ENCODE assay signal across 13 cellular contexts in genomic region chr17:76398523-76399174, GRCh38. TPM values are rescaled to one million over a fixed set of nuclear protein-coding genes. Genes with fewer than 3 reads are reported as not detected.
DNase-seq lines count a peak whose midpoint lies in the region; ATAC-seq and TF ChIP-seq lines count a peak whose summit lies in the region.
"Had no signal": no experiment of that assay in that cellular context is flagged by ENCODE, and none has a peak within 500 bp of the region (broad histone marks: within the 10 kb centered on the region; RNA-seq: fewer than 3 reads in every experiment).

No MANE protein-coding gene starts in this region.

- H3K9me1 ChIP-seq in IMR-90 (ENCODE audit: insufficient read depth, low read length): peaks cover 8% of the 10 kb centered on the region; the same call in 1 of the 2 replicates

- H3K4me3 ChIP-seq in IMR-90 (ENCODE audit: insufficient read depth, low read depth, low read length) (no peak overlapping the region), body of pancreas (no peak overlapping the region)
- no peak overlapping the region for H3K4me3 ChIP-seq in naive thymus-derived CD4-positive, alpha-beta T cell (ENCODE audit: low read length)
- H3K4me3 ChIP-seq: BLaER1, skin epidermis, vagina had no signal

- CTCF ChIA-PET in IMR-90 (lab: Yijun Ruan, JAX): interaction anchor here (0.5 to 1.6 kb wide), 13 partner anchors 10 to 148 kb away, joined by 3 to 9 read pairs (median 4); no protein-coding TSS in a partner anchor
- CTCF ChIA-PET in naive thymus-derived CD4-positive, alpha-beta T cell (lab: Charles Lee): interaction anchor here (0.6 to 3.8 kb wide), 29 partner anchors 10 to 394 kb away, joined by 3 to 73 read pairs (median 4); partner anchors contain the start of genes PRPSAP1 and QRICH2

- H3K9me3 Mint-ChIP-seq in naive thymus-derived CD4-positive, alpha-beta T cell: no peaks in the 10 kb centered on the region
- H3K9me3 Mint-ChIP-seq in progenitor cell of endocrine pancreas (ENCODE audit: low read depth): no peaks in the 10 kb centered on the region

- H3K36me3 ChIP-seq in IMR-90 (ENCODE audit: control insufficient read depth, insufficient read depth, low read length) (peaks cover 77% of the 10 kb centered on the region), body of pancreas (replicated peaks in 1 of 2; ENCODE audit: insufficient read depth in 1 of 2, low read depth in 2 of 2) (peaks cover 6 to 46% of the 10 kb centered on the region in 2 donors)
- peaks cover 0 to 87% (median 11%) of the 10 kb centered on the region in 3 experiments for H3K36me3 ChIP-seq in naive thymus-derived CD4-positive, alpha-beta T cell (ENCODE audit: control insufficient read depth in 2 of 3, insufficient read depth in 3 of 3, low read length in 3 of 3)

- H2AK9ac ChIP-seq in IMR-90 (replicated peaks; ENCODE audit: low read depth, low read length, poor library complexity): no peak overlapping the region

- H3K4me2 ChIP-seq in IMR-90 (ENCODE audit: low read depth, low read length): no peak overlapping the region
- H3K4me2 ChIP-seq: BLaER1 had no signal

- TF ChIP-seq CTCF in IMR-90 (conservative IDR thresholded peaks at IDR 0.05; ENCODE audit: low read depth, low read length): no peak
- TF ChIP-seq CTCF in body of pancreas (IDR thresholded peaks at IDR 0.05): no peak
- no peak for TF ChIP-seq CTCF in progenitor cell of endocrine pancreas (IDR thresholded peaks at IDR 0.05; ENCODE audit: unreplicated experiment)

- H4K20me1 ChIP-seq in IMR-90 (ENCODE audit: insufficient read depth, low read length): peaks cover 4% of the 10 kb centered on the region; the same call in 1 of the 2 replicates

- no peak overlapping the region for H3K14ac ChIP-seq in IMR-90 (replicated peaks; ENCODE audit: low read depth, low read length)

- TF ChIP-seq POLR2A in IMR-90 (IDR thresholded peaks at IDR 0.05; ENCODE audit: low read depth, low read length) (no peak), body of pancreas (IDR thresholded peaks at IDR 0.05) (no peak)

- dilution Hi-C loops in IMR-90 (cut with HindIII; ENCODE audit: low sequenced_read_pairs, unreplicated experiment): no loop called here

- no peaks in the 10 kb centered on the region for H3K27me3 Mint-ChIP-seq in naive thymus-derived CD4-positive, alpha-beta T cell
- H3K27me3 Mint-ChIP-seq in progenitor cell of endocrine pancreas: no peaks in the 10 kb centered on the region
- H3K27me3 Mint-ChIP-seq: activated naive CD8-positive, alpha-beta T cell had no signal

- H3K56ac ChIP-seq in IMR-90 (ENCODE audit: extremely low read depth, insufficient read depth, low read length): no peak overlapping the region

- DNase-seq in Caki2 (ENCODE audit: low read depth): peak; percentile 78
- DNase-seq in IMR-90: no peak
- no peak for DNase-seq in body of pancreas
- DNase-seq in naive thymus-derived CD4-positive, alpha-beta T cell: no peak
- no peak for DNase-seq in NCI-H1048 (lab: John Stamatoyannopoulos, UW)
- no peak for DNase-seq in progenitor cell of endocrine pancreas (ENCODE audit: low spot score, unreplicated experiment)

- H3K4ac ChIP-seq in IMR-90 (ENCODE audit: low read depth, low read length): no peak overlapping the region

- POLR2A ChIA-PET in IMR-90 (lab: Charles Lee; ENCODE audit: unreplicated experiment): no interaction called here
- POLR2A ChIA-PET in naive thymus-derived CD4-positive, alpha-beta T cell (lab: Charles Lee): interaction anchor here (0.6 to 0.9 kb wide), 3 partner anchors 15 to 732 kb away, joined by 3 to 7 read pairs (median 3); partner anchors contain the start of gene RECQL5

- H3K27ac Mint-ChIP-seq in naive thymus-derived CD4-positive, alpha-beta T cell: peak overlapping the region in 1 of 9 donors; percentile 38
- no peak overlapping the region for H3K27ac Mint-ChIP-seq in progenitor cell of endocrine pancreas
- H3K27ac Mint-ChIP-seq: activated naive CD8-positive, alpha-beta T cell had no signal

- no peak overlapping the region for H3K23ac ChIP-seq in IMR-90 (ENCODE audit: low read depth, low read length)

- no peak overlapping the region for H4K8ac ChIP-seq in IMR-90 (ENCODE audit: low read depth in 2 of 2, low read length in 2 of 2)

- H3K18ac ChIP-seq in IMR-90 (ENCODE audit: low read depth, low read length): no peak overlapping the region

- no peak overlapping the region for H4K91ac ChIP-seq in IMR-90 (ENCODE audit: insufficient read depth, low read depth, low read length)

- no peak overlapping the region for H3K9ac ChIP-seq in IMR-90 (ENCODE audit: low read depth, low read length)
- H3K9ac ChIP-seq: BLaER1 had no signal

- no peak overlapping the region for H2BK120ac ChIP-seq in IMR-90 (ENCODE audit: low read depth, low read length)

- no peak overlapping the region for H3K4me3 Mint-ChIP-seq in naive thymus-derived CD4-positive, alpha-beta T cell
- no peak overlapping the region for H3K4me3 Mint-ChIP-seq in progenitor cell of endocrine pancreas (ENCODE audit: low read depth)
- H3K4me3 Mint-ChIP-seq: activated naive CD8-positive, alpha-beta T cell had no signal

- no TSS peak for BruUV-seq in IMR-90 (replicated peaks; lab: Mats Ljungman, UMichigan)

- no peak overlapping the region for H2BK5ac ChIP-seq in IMR-90 (ENCODE audit: low read depth, low read length, poor library complexity, severe bottlenecking)

- no peak for TF ChIP-seq RAD21 in IMR-90 (IDR thresholded peaks at IDR 0.05; ENCODE audit: low read length)

- peak; percentile 31 for ATAC-seq in IMR-90 (ENCODE audit: low read depth)
- peak; percentile 7 for ATAC-seq in body of pancreas
- ATAC-seq in naive thymus-derived CD4-positive, alpha-beta T cell: peak; percentile 17
- no peak for ATAC-seq in GM21381 (IDR thresholded peaks at IDR 0.05; ENCODE audit: unreplicated experiment)
- ATAC-seq in GM21528 (IDR thresholded peaks at IDR 0.05; ENCODE audit: low FRiP score, unreplicated experiment): no peak

- H3K27me3 ChIP-seq in IMR-90 (ENCODE audit: control insufficient read depth, insufficient read depth, low read length) (no peaks in the 10 kb centered on the region), body of pancreas (no peaks in the 10 kb centered on the region)
- no peaks in the 10 kb centered on the region for H3K27me3 ChIP-seq in naive thymus-derived CD4-positive, alpha-beta T cell (ENCODE audit: control insufficient read depth in 2 of 2, insufficient read depth in 2 of 2, low read length in 2 of 2)
- H3K27me3 ChIP-seq: BLaER1, foreskin keratinocyte, vagina had no signal

- H3K4me1 ChIP-seq in IMR-90 (ENCODE audit: control insufficient read depth, insufficient read depth, low read length): no peaks in the 10 kb centered on the region
- no peaks in the 10 kb centered on the region for H3K4me1 ChIP-seq in body of pancreas
- no peaks in the 10 kb centered on the region for H3K4me1 ChIP-seq in naive thymus-derived CD4-positive, alpha-beta T cell (ENCODE audit: control insufficient read depth in 2 of 2, insufficient read depth in 2 of 2, low read length in 2 of 2)
- H3K4me1 ChIP-seq: BLaER1, vagina had no signal

- peaks cover 12 to 63% (median 21%) of the 10 kb centered on the region in 5 donors for H3K36me3 Mint-ChIP-seq in naive thymus-derived CD4-positive, alpha-beta T cell
- peaks cover 23% of the 10 kb centered on the region for H3K36me3 Mint-ChIP-seq in progenitor cell of endocrine pancreas (ENCODE audit: insufficient read depth)

- in situ Hi-C loops in Caki2 (cut with HindIII; ENCODE audit: low pct_unique_long_range_greater_than_20kb, low sequenced_read_pairs): no loop called here
- in situ Hi-C loops in IMR-90 (cut with MboI; ENCODE audit: low sequenced_read_pairs): loop anchor here (5.0 kb wide), 1 partner anchor 96 kb away; no protein-coding TSS in a partner anchor

- WGBS in IMR-90 (ENCODE audit: extremely low coverage in 2 of 2, insufficient read length in 1 of 2), 2 experiments: 82% methylated on average over 9 of the region's 20 CpGs; no CpG with 5 or more reads in 1 of the 2 experiments
- 71 to 77% methylated on average over 13 to 20 of the region's 20 CpGs for WGBS in body of pancreas, 2 donors

- no peak overlapping the region for H2BK20ac ChIP-seq in IMR-90 (ENCODE audit: low read depth, low read length)

- intact Hi-C loops in IMR-90 (cut with micrococcal nuclease): loop anchor here (1.0 kb wide), 1 partner anchor 95 kb away; no protein-coding TSS in a partner anchor
- intact Hi-C loops in body of pancreas (cut with DNase I): loop anchor here (2.0 kb wide), 1 partner anchor 96 kb away; no protein-coding TSS in a partner anchor
- intact Hi-C loops in naive thymus-derived CD4-positive, alpha-beta T cell (cut with micrococcal nuclease): loop anchor here (1.0 kb wide), 1 partner anchor 95 kb away; no protein-coding TSS in a partner anchor

- H2AK5ac ChIP-seq in IMR-90 (ENCODE audit: low read depth, low read length): no peak overlapping the region

- H3K27ac ChIP-seq in IMR-90 (ENCODE audit: insufficient read depth, low read length) (no peak overlapping the region), body of pancreas (no peak overlapping the region)
- no peak overlapping the region for H3K27ac ChIP-seq in naive thymus-derived CD4-positive, alpha-beta T cell (ENCODE audit: low read depth, low read length)
- H3K27ac ChIP-seq: BLaER1, foreskin keratinocyte, skin epidermis, vagina had no signal

- H2AFZ ChIP-seq in IMR-90 (replicated peaks; ENCODE audit: low read length, poor library complexity): no peak overlapping the region

- peaks cover 0 to 8% of the 10 kb centered on the region in 2 experiments; a peak in 1 of 4 replicates for H3K79me1 ChIP-seq in IMR-90 (ENCODE audit: low read depth in 1 of 2, low read length in 2 of 2)

- H4K5ac ChIP-seq in IMR-90 (ENCODE audit: low read depth, low read length): no peak overlapping the region

- no peak overlapping the region for H2BK15ac ChIP-seq in IMR-90 (ENCODE audit: low read depth, low read length)

- peaks cover 0 to 5% (median 0%) of the 10 kb centered on the region in 7 donors for H3K4me1 Mint-ChIP-seq in naive thymus-derived CD4-positive, alpha-beta T cell
- H3K4me1 Mint-ChIP-seq in progenitor cell of endocrine pancreas (ENCODE audit: low read depth): no peaks in the 10 kb centered on the region

- H3K9me3 ChIP-seq in IMR-90 (ENCODE audit: control insufficient read depth, insufficient read depth, low read length) (no peaks in the 10 kb centered on the region), body of pancreas (no peaks in the 10 kb centered on the region)
- H3K9me3 ChIP-seq in naive thymus-derived CD4-positive, alpha-beta T cell (ENCODE audit: control insufficient read depth in 2 of 3, low read length in 3 of 3): no peaks in the 10 kb centered on the region
- H3K9me3 ChIP-seq: BLaER1, vagina had no signal

RNA-seq across cellular contexts. Expression of gene SPHK1, which starts 14.2 kb away (rescaled TPM):
- total RNA-seq in Caki2 (2014; rRNA removed; shearing (Covaris generic); ENCODE audit: low replicate concordance): 18.5 and 33.9 TPM in 2 replicates
- total RNA-seq in IMR-90 (2012; rRNA removed) (44.4 and 45.8 TPM in 2 replicates), body of pancreas (10 to 100 TPM; 12.2 to 46.5 TPM), progenitor cell of endocrine pancreas (12.8 and 13.9 TPM in 2 replicates)
- 82.7 and 94.2 TPM in 2 replicates for polyA plus RNA-seq in IMR-90 (2012; rRNA removed)
- polyA plus RNA-seq in IMR-90 (2012; cell fraction: cytosol; rRNA removed): 89.5 and 99.7 TPM in 2 replicates
- polyA plus RNA-seq in IMR-90 (2012; cell fraction: nucleus; rRNA removed; ENCODE audit: low replicate concordance): 571 and 890 TPM in 2 replicates
- 10 to 100 TPM in 1 of 5 experiments, 1 to 10 TPM in 2, under 1 TPM in 2; 0.43 to 14.1 (median 1.9) TPM for total RNA-seq in naive thymus-derived CD4-positive, alpha-beta T cell
- under 1 TPM; 0.45 to 0.46 TPM for polyA plus RNA-seq in naive thymus-derived CD4-positive, alpha-beta T cell

RNA-seq across cellular contexts. Expression of gene PRPSAP1, which starts 44.9 kb away (rescaled TPM):
- 49.0 and 68.5 TPM in 2 replicates for total RNA-seq in Caki2 (2014; rRNA removed; shearing (Covaris generic); ENCODE audit: low replicate concordance)
- total RNA-seq in IMR-90 (2012; rRNA removed) (29.2 and 34.4 TPM in 2 replicates), body of pancreas (10 to 100 TPM; 34.8 to 55.7 TPM), progenitor cell of endocrine pancreas (89.6 and 90.3 TPM in 2 replicates)
- polyA plus RNA-seq in IMR-90 (2012; rRNA removed): 38.6 and 48.6 TPM in 2 replicates
- 29.6 and 34.4 TPM in 2 replicates for polyA plus RNA-seq in IMR-90 (2012; cell fraction: cytosol; rRNA removed)
- polyA plus RNA-seq in IMR-90 (2012; cell fraction: nucleus; rRNA removed; ENCODE audit: low replicate concordance): 40.4 and 135 TPM in 2 replicates
- total RNA-seq in naive thymus-derived CD4-positive, alpha-beta T cell: 10 to 100 TPM; 19.6 to 55.9 (median 45.8) TPM
- polyA plus RNA-seq in naive thymus-derived CD4-positive, alpha-beta T cell: 10 to 100 TPM; 53.3 to 59.1 TPM

RNA-seq across cellular contexts. Expression of gene UBE2O, which starts 54.3 kb away (rescaled TPM):
- 22.9 and 23.7 TPM in 2 replicates for total RNA-seq in Caki2 (2014; rRNA removed; shearing (Covaris generic); ENCODE audit: low replicate concordance)
- total RNA-seq in IMR-90 (2012; rRNA removed): 17.6 and 20.0 TPM in 2 replicates
- 14.3 and 17.6 TPM in 2 replicates for polyA plus RNA-seq in IMR-90 (2012; rRNA removed)
- polyA plus RNA-seq in IMR-90 (2012; cell fraction: cytosol; rRNA removed): 9.1 and 12.2 TPM in 2 replicates
- polyA plus RNA-seq in IMR-90 (2012; cell fraction: nucleus; rRNA removed; ENCODE audit: low replicate concordance): 43.5 and 62.5 TPM in 2 replicates
- 10 to 100 TPM; 17.1 to 30.3 TPM for total RNA-seq in body of pancreas
- total RNA-seq in naive thymus-derived CD4-positive, alpha-beta T cell: 10 to 100 TPM; 32.6 to 50.8 (median 41.6) TPM
- polyA plus RNA-seq in naive thymus-derived CD4-positive, alpha-beta T cell: 10 to 100 TPM in 1 of 2 donors, 1 to 10 TPM in 1; 8.7 to 15.4 TPM
- total RNA-seq in progenitor cell of endocrine pancreas: 43.4 and 44.6 TPM in 2 replicates

Comparison
In these comparisons a context has a peak if more than half of its experiments do, and no peak if none do; other contexts are left out.
1. ATAC-seq: peak in IMR-90 (single experiment), body of pancreas (single experiment) and naive thymus-derived CD4-positive, alpha-beta T cell (single experiment); none in GM21381 (single experiment) and GM21528 (single experiment).